8 cellular contexts compared by ENCODE assay signal in genomic region chr15:83205725-83206324, GRCh38. TPM values are rescaled to one million over a fixed set of nuclear protein-coding genes. Genes with fewer than 3 reads are reported as not detected.
DNase-seq lines count a peak whose midpoint lies in the region; ATAC-seq, FAIRE-seq and TF ChIP-seq lines count a peak whose summit lies in the region.

No MANE protein-coding gene starts in this region.

- peaks cover 2% of the 10 kb centered on the region; the same call in 1 of the 3 replicates for H3K9me3 Mint-ChIP-seq in GM23338
- no peaks in the 10 kb centered on the region for H3K9me3 Mint-ChIP-seq in activated naive CD8-positive, alpha-beta T cell treated with anti-CD3 and anti-CD28 coated beads, Interleukin-2, amount 50 U/mL, for 24 hours

- H3K4me2 ChIP-seq in GM23338: peak overlapping the region; percentile 84

- 44 to 47% methylated on average over 4 of the region's 4 CpGs for WGBS in thyroid gland, 2 donors

- peaks cover 37% of the 10 kb centered on the region for H3K4me1 Mint-ChIP-seq in GM23338
- peaks cover 10% of the 10 kb centered on the region for H3K4me1 Mint-ChIP-seq in activated naive CD8-positive, alpha-beta T cell treated with anti-CD3 and anti-CD28 coated beads, Interleukin-2, amount 50 U/mL, for 24 hours

- peak overlapping the region; percentile 97; the same call in 1 of the 2 replicates for H3K27ac Mint-ChIP-seq in GM23338
- no peak overlapping the region for H3K27ac Mint-ChIP-seq in activated naive CD8-positive, alpha-beta T cell treated with anti-CD3 and anti-CD28 coated beads, Interleukin-2, amount 50 U/mL, for 24 hours

- H3K36me3 Mint-ChIP-seq in GM23338 (ENCODE audit: low read depth): peaks cover 6% of the 10 kb centered on the region; the same call in 2 of the 3 replicates
- peaks cover 5% of the 10 kb centered on the region for H3K36me3 Mint-ChIP-seq in activated naive CD8-positive, alpha-beta T cell treated with anti-CD3 and anti-CD28 coated beads, Interleukin-2, amount 50 U/mL, for 24 hours (ENCODE audit: low read depth)

- H3K27me3 ChIP-seq in GM23338 (ENCODE audit: insufficient read depth) (no peaks in the 10 kb centered on the region), thyroid gland (no peaks in the 10 kb centered on the region)

- H3K4me3 ChIP-seq in GM23338 (peak overlapping the region; percentile 80), thyroid gland (replicated peaks in 1 of 3) (peak overlapping the region in 1 of 3 donors; percentile 96)

- ATAC-seq in GM23338 (no peak), HG03196 (IDR thresholded peaks at IDR 0.05; ENCODE audit: unreplicated experiment) (no peak)
- no peak for ATAC-seq in activated naive CD8-positive, alpha-beta T cell treated with anti-CD3 and anti-CD28 coated beads, Interleukin-2, amount 50 U/mL, for 24 hours

- TF ChIP-seq CTCF in GM23338 (conservative IDR thresholded peaks at IDR 0.05; ENCODE audit: low read depth in 2 of 2) (no peak), thyroid gland (IDR thresholded peaks at IDR 0.05) (no peak)

- intact Hi-C loops in thyroid gland (cut with DNase I): loop anchor here (10.0 kb wide), 1 partner anchor 141 kb away; the partner anchor contains the start of gene BTBD1

- no peaks in the 10 kb centered on the region for H3K9me3 ChIP-seq in thyroid gland

- H3K36me3 ChIP-seq in GM23338 (ENCODE audit: insufficient read depth) (no peaks in the 10 kb centered on the region), thyroid gland (no peaks in the 10 kb centered on the region)

- no peak overlapping the region for H2AFZ ChIP-seq in GM23338

- H3K9me2 ChIP-seq in GM23338 (ENCODE audit: insufficient read depth): no peaks in the 10 kb centered on the region

- peaks cover 14% of the 10 kb centered on the region for H4K20me1 ChIP-seq in GM23338 (replicated peaks; ENCODE audit: insufficient read depth)

- peak; percentile 96 for FAIRE-seq in islet of Langerhans (lab: Jason Lieb, UNC)

- H3K4me1 ChIP-seq in GM23338 (ENCODE audit: insufficient read depth): peaks cover 40% of the 10 kb centered on the region
- peaks cover 22 to 37% of the 10 kb centered on the region in 2 donors for H3K4me1 ChIP-seq in thyroid gland

- peaks cover 4% of the 10 kb centered on the region; the same call in 1 of the 2 replicates for H3F3A ChIP-seq in GM23338 (replicated peaks; ENCODE audit: low read depth)

- TF ChIP-seq POLR2A in thyroid gland (IDR thresholded peaks at IDR 0.05): no peak

- H3K27ac ChIP-seq in GM23338 (ENCODE audit: low read depth): 0 out of 2 replicates have a peak overlapping the region, but pooled peaks have one; percentile 56
- H3K27ac ChIP-seq in thyroid gland: peak overlapping the region; percentile 90 to 96 (median 91)

- H3K79me2 ChIP-seq in GM23338 (replicated peaks; ENCODE audit: insufficient read depth): peaks cover 60% of the 10 kb centered on the region

- DNase-seq in A172 (ENCODE audit: low spot score) (peak; percentile 10), GM23338 (ENCODE audit: low spot score) (no peak), thyroid gland (no peak), HK-2 (ENCODE audit: unreplicated experiment) (no peak)
- no peak for DNase-seq in activated naive CD8-positive, alpha-beta T cell treated with anti-CD3 and anti-CD28 coated beads, Interleukin-2, amount 50 U/mL, for 24 hours
- no peak for DNase-seq in activated CD4-positive, alpha-beta T cell treated with anti-CD3 and anti-CD28 coated beads for 4 hours

- peaks cover 2% of the 10 kb centered on the region for H3K27me3 Mint-ChIP-seq in GM23338 (ENCODE audit: insufficient read depth, low read depth, poor library complexity)
- H3K27me3 Mint-ChIP-seq in activated naive CD8-positive, alpha-beta T cell treated with anti-CD3 and anti-CD28 coated beads, Interleukin-2, amount 50 U/mL, for 24 hours: peaks cover 25% of the 10 kb centered on the region

- H3K4me3 Mint-ChIP-seq in GM23338: peak overlapping the region; percentile 96
- peak overlapping the region; percentile 85 for H3K4me3 Mint-ChIP-seq in activated naive CD8-positive, alpha-beta T cell treated with anti-CD3 and anti-CD28 coated beads, Interleukin-2, amount 50 U/mL, for 24 hours

TF ChIP-seq in GM23338, 12 proteins besides CTCF, POLR2A, EP300 and RAD21 (continues in another document):
- TF ChIP-seq JUNB (IDR thresholded peaks at IDR 0.05; ENCODE audit: unreplicated experiment): no peak
- TF ChIP-seq NANOG (IDR thresholded peaks at IDR 0.05; ENCODE audit: borderline replicate concordance): no peak
- TF ChIP-seq STAT1 (IDR thresholded peaks at IDR 0.05; ENCODE audit: unreplicated experiment): no peak
- TF ChIP-seq ZNF462 (CRISPR knock-in tag; IDR thresholded peaks at IDR 0.05): no peak
- no peak for TF ChIP-seq ETS1 (IDR thresholded peaks at IDR 0.05)
- no peak for TF ChIP-seq CREB1 (CRISPR knock-in tag; IDR thresholded peaks at IDR 0.05; ENCODE audit: low read depth)

RNA-seq across cellular contexts. Expression of gene HDGFL3, which starts 1.8 kb away (rescaled TPM):
- total RNA-seq in A172 (2014; rRNA removed; shearing (Covaris generic)): 72.1 and 72.3 TPM in 2 replicates
- total RNA-seq in GM23338 (2014; rRNA removed; shearing (Covaris generic)): 67.1 and 68.6 TPM in 2 replicates
- polyA plus RNA-seq in GM23338 (2016; fragmentation: Nextera tagmentation; extraction: Ambion mirVana): 131 and 135 TPM in 2 replicates
- total RNA-seq in thyroid gland: 10 to 100 TPM; 26.8 to 53.2 (median 41.5) TPM
